1 cellular context compared by ENCODE assay signal in genomic region chr3:182618981-182619591, GRCh38.
TF ChIP-seq lines count a peak whose summit lies in the region.

No MANE protein-coding gene starts in this region.

TF ChIP-seq in SK-N-SH, 30 proteins besides CTCF, POLR2A, EP300 and RAD21 (continued from another document):
- no peak; the same call in 1 of the 2 replicates for TF ChIP-seq TCF12 (IDR thresholded peaks at IDR 0.05)
- TF ChIP-seq POLR2AphosphoS5 (IDR thresholded peaks at IDR 0.05; ENCODE audit: low read depth, low read length): no peak
- peak; percentile 13; the same call in 1 of the 2 replicates for TF ChIP-seq JUND (IDR thresholded peaks at IDR 0.05)
TF ChIP-seq in SK-N-SH: peak in this region for 2.
